ENCODE assay signal across 9 cellular contexts in genomic region chr7:150975536-150976285, GRCh38. TPM values are rescaled to one million over a fixed set of nuclear protein-coding genes. Genes with fewer than 3 reads are reported as not detected.
DNase-seq lines count a peak whose midpoint lies in the region; ATAC-seq and TF ChIP-seq lines count a peak whose summit lies in the region.
"Had no signal": no experiment of that assay in that cellular context is flagged by ENCODE, and none has a peak within 500 bp of the region (broad histone marks: within the 10 kb centered on the region; RNA-seq: fewer than 3 reads in every experiment).

No MANE protein-coding gene starts in this region.

- H3K4me1 ChIP-seq in BLaER1: peaks cover 85% of the 10 kb centered on the region
- H3K4me1 ChIP-seq in HAP-1: peaks cover 31% of the 10 kb centered on the region
- H3K4me1 ChIP-seq in mucosa of descending colon (ENCODE audit: low read depth): peaks cover 17% of the 10 kb centered on the region

- H3K9me3 Mint-ChIP-seq in activated naive CD8-positive, alpha-beta T cell treated with anti-CD3 and anti-CD28 coated beads for 36 hours: no peaks in the 10 kb centered on the region

- H3K9ac ChIP-seq in BLaER1: peak overlapping the region; percentile 70; the same call in 1 of the 2 replicates

- H3K4me1 Mint-ChIP-seq in activated naive CD8-positive, alpha-beta T cell treated with anti-CD3 and anti-CD28 coated beads for 36 hours: peaks cover 20% of the 10 kb centered on the region

- H3K27ac ChIP-seq in BLaER1: 0 out of 2 replicates have a peak overlapping the region, but pooled peaks have one; percentile 53

- TF ChIP-seq CTCF in mucosa of descending colon (IDR thresholded peaks at IDR 0.05): no peak

- no peak for DNase-seq in HAP-1 (ENCODE audit: low spot score in 2 of 2)
- DNase-seq in activated naive CD8-positive, alpha-beta T cell treated with anti-CD3 and anti-CD28 coated beads for 36 hours: no peak
- DNase-seq in mucosa of descending colon: peak in 2 of 3 donors; percentile 39 to 55
- DNase-seq in stimulated activated naive CD4-positive, alpha-beta T cell treated with Interleukin-2 at 50 U/mL for 16 hours (lab: John Stamatoyannopoulos, UW): no peak
- no peak for DNase-seq in RKO (ENCODE audit: low spot score)

- no peaks in the 10 kb centered on the region for H3K9me3 ChIP-seq in BLaER1
- H3K9me3 ChIP-seq in HAP-1: no peaks in the 10 kb centered on the region
- H3K9me3 ChIP-seq in mucosa of descending colon: no peaks in the 10 kb centered on the region

- no peak overlapping the region for H3K27ac Mint-ChIP-seq in activated naive CD8-positive, alpha-beta T cell treated with anti-CD3 and anti-CD28 coated beads for 36 hours

- H3K4me3 ChIP-seq in BLaER1: peak overlapping the region; percentile 70
- H3K4me3 ChIP-seq in HAP-1: peak overlapping the region; percentile 50
- H3K4me3 ChIP-seq in mucosa of descending colon: no peak overlapping the region

- peaks cover 13% of the 10 kb centered on the region for H3K27me3 ChIP-seq in BLaER1
- peaks cover 14% of the 10 kb centered on the region for H3K27me3 ChIP-seq in HAP-1 (ENCODE audit: low read depth)

- no peaks in the 10 kb centered on the region for H3K36me3 ChIP-seq in BLaER1
- no peaks in the 10 kb centered on the region; the same call in none of the 2 replicates for H3K36me3 ChIP-seq in HAP-1 (replicated peaks)
- H3K36me3 ChIP-seq in mucosa of descending colon (ENCODE audit: low read depth): no peaks in the 10 kb centered on the region

- H3K4me2 ChIP-seq in BLaER1: peak overlapping the region; percentile 95

- no peaks in the 10 kb centered on the region for H3K36me3 Mint-ChIP-seq in activated naive CD8-positive, alpha-beta T cell treated with anti-CD3 and anti-CD28 coated beads for 36 hours

- peaks cover 53% of the 10 kb centered on the region for H4K20me1 ChIP-seq in BLaER1

- ATAC-seq in mucosa of descending colon (no peak), HG03520 (IDR thresholded peaks at IDR 0.05; ENCODE audit: unreplicated experiment) (no peak), HG03280 (IDR thresholded peaks at IDR 0.05; ENCODE audit: unreplicated experiment) (no peak)

- intact Hi-C loops in mucosa of descending colon (cut with DNase I, micrococcal nuclease): no loop called here

- in situ Hi-C loops in HAP-1 (cut with MboI; ENCODE audit: low sequenced_read_pairs): no loop called here

- peaks cover 44% of the 10 kb centered on the region for H3K27me3 Mint-ChIP-seq in activated naive CD8-positive, alpha-beta T cell treated with anti-CD3 and anti-CD28 coated beads for 36 hours

- peak overlapping the region; percentile 61 for H3K4me3 Mint-ChIP-seq in activated naive CD8-positive, alpha-beta T cell treated with anti-CD3 and anti-CD28 coated beads for 36 hours

RNA-seq across cellular contexts. Expression of gene KCNH2, which starts 2.4 kb away (rescaled TPM):
- total RNA-seq in activated naive CD8-positive, alpha-beta T cell treated with anti-CD3 and anti-CD28 coated beads for 36 hours: under 1 TPM; 0.22 to 0.45 TPM
- 10 to 100 TPM in 1 of 3 donors, 1 to 10 TPM in 2; 2.9 to 87.1 (median 5.3) TPM for total RNA-seq in mucosa of descending colon

RNA-seq across cellular contexts. Expression of gene NOS3, which starts 15.1 kb away (rescaled TPM):
- 1 to 10 TPM; 5.8 to 6.1 TPM for total RNA-seq in activated naive CD8-positive, alpha-beta T cell treated with anti-CD3 and anti-CD28 coated beads for 36 hours
- total RNA-seq in mucosa of descending colon: 1 to 10 TPM; 2.5 to 6.3 (median 6.0) TPM

RNA-seq across cellular contexts. Expression of gene ATG9B, which starts 48.6 kb away (rescaled TPM):
- 10 to 100 TPM; 12.3 TPM for total RNA-seq in activated naive CD8-positive, alpha-beta T cell treated with anti-CD3 and anti-CD28 coated beads for 36 hours
- under 1 TPM; 0.09 to 0.90 (median 0.89) TPM for total RNA-seq in mucosa of descending colon
- total RNA-seq: mesenteric fat pad had no signal

RNA-seq across cellular contexts. Expression of gene ABCB8, which starts 52.5 kb away (rescaled TPM):
- total RNA-seq in activated naive CD8-positive, alpha-beta T cell treated with anti-CD3 and anti-CD28 coated beads for 36 hours: 10 to 100 TPM; 34.3 to 37.6 TPM
- total RNA-seq in mucosa of descending colon: 10 to 100 TPM; 40.1 to 44.9 (median 41.8) TPM

Comparison
In these comparisons a context has a peak if more than half of its experiments do, and no peak if none do; other contexts are left out.
1. DNase-seq: peak in mucosa of descending colon (2 of 3); none in HAP-1 (0 of 2), activated naive CD8-positive, alpha-beta T cell treated with anti-CD3 and anti-CD28 coated beads for 36 hours (single experiment), stimulated activated naive CD4-positive, alpha-beta T cell treated with Interleukin-2 at 50 U/mL for 16 hours (single experiment) and RKO (single experiment).
2. RNA of gene ATG9B, which starts 48.6 kb away (total RNA-seq): 12.3 TPM in activated naive CD8-positive, alpha-beta T cell treated with anti-CD3 and anti-CD28 coated beads for 36 hours; 0.09 to 0.90 TPM in mucosa of descending colon; every median in the first group is over 4 times any median in the second.